1 cellular context compared by ENCODE assay signal in genomic region chr1:94528271-94528670, GRCh38.
TF ChIP-seq lines count a peak whose summit lies in the region.

No MANE protein-coding gene starts in this region.

TF ChIP-seq in HCT116, 20 proteins besides CTCF, POLR2A, EP300 and RAD21:
- no peak for TF ChIP-seq SIN3A (IDR thresholded peaks at IDR 0.05; ENCODE audit: low read depth)
- no peak for TF ChIP-seq FOSL1 (IDR thresholded peaks at IDR 0.05; ENCODE audit: low read depth)
- 0 out of 2 replicates have a peak, but pooled peaks have one; percentile 7 for TF ChIP-seq JUND (IDR thresholded peaks at IDR 0.05)
- TF ChIP-seq EZH2 (IDR thresholded peaks at IDR 0.05): no peak
- no peak for TF ChIP-seq REST (IDR thresholded peaks at IDR 0.05; ENCODE audit: low read depth)
- TF ChIP-seq POLR2AphosphoS5 (IDR thresholded peaks at IDR 0.05; ENCODE audit: low read depth, low read length): peak; percentile 38; the same call in 1 of the 2 replicates
- TF ChIP-seq EGR1 (IDR thresholded peaks at IDR 0.05; ENCODE audit: low read depth): no peak
- 0 out of 2 replicates have a peak, but pooled peaks have one; percentile 19 for TF ChIP-seq SRF (IDR thresholded peaks at IDR 0.05; ENCODE audit: low read depth)
TF ChIP-seq in HCT116: peak in this region for 3.
